ENCODE assay signal across 1 cellular context in the genomic region with DNA sequence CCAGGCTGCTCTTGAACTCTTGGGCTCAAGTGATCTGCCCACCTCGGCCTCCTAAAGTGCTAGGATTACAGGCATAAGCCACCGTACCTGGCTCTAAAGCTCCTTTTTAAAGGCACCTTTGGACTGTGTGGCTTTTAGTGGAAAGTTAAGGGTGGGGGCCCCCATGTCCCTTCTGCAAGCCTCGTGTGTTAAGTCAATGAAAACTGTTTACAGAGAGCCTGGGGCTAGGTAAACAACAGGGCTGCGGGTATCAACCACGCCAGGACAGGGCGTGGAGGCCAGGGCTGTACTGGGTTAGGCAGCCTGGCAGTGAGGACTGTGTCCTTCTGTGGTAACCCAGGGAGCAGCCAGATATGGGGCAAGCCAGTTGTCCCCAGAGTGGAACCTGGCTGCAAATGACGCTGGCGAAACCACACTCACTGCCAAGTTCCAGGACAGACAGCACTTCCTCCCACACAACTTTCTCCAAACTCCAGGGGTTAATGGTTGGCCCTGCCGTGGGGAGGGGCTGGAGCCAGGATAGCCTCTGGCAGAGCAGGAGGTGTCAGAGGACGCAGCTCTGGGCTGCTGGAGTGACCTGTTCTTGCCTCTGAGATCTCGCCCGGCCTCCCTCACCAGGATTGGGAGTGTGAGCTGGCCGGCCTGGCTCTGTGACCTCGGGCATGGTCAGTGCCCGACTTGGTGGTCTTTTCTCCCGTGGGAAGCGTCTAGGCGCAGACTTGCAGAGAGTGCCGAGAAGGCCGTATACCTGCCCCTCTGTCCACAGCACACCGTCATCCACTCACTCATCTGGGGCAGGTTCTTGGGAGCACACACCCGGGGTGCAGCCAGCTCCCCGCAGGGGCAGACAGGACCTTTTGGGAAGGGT.
TF ChIP-seq lines count a peak whose summit lies in the region.

No MANE protein-coding gene starts in this region.

TF ChIP-seq in GM12878, 131 proteins besides CTCF, POLR2A, EP300 and RAD21:
- TF ChIP-seq, protein P1, sequence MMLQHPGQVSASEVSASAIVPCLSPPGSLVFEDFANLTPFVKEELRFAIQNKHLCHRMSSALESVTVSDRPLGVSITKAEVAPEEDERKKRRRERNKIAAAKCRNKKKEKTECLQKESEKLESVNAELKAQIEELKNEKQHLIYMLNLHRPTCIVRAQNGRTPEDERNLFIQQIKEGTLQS (IDR thresholded peaks at IDR 0.05; ENCODE audit: borderline replicate concordance, extremely low read depth, low read depth, low read length), result no peak
- TF ChIP-seq RBBP5 (conservative IDR thresholded peaks at IDR 0.05) (no peak), ZNF24 (IDR thresholded peaks at IDR 0.05) (no peak), SREBF2 (IDR thresholded peaks at IDR 0.05; ENCODE audit: low read length) (no peak)
